8 cellular contexts compared by ENCODE assay signal in the genomic region with DNA sequence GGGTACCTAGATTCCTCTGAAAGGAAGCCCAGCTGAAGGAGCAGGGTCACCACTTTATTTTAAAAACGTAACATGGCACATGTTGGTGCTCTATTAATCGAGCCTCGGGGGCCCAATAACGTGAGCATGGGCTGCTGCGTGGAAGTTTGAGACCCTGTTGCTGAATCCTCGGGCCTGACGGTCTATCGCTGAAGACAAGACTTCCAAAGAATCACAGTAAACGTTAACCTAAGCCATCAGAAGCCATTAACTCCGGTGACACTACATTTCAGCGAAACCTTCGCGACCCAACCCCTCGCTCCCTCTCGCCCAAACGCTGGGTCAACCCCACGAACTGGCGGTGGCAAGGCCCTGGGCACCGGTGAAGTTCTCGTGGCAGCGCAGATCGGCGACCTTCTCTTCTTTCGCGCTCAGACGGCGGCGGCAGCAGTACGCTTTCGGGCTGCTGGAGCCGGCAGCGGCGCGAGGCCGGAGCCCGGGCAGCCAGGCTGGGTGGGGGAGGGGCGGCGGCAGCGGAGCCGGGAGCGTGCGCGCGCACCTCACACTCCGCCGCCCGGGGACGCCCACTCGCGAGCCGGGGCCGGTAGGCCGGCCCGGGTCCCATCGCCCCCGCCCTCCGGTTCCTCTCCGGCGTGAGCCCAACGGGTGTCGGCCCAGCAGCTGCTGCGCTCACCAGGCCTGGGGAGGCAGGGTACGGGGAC. TPM values are rescaled to one million over a fixed set of nuclear protein-coding genes. Genes with fewer than 3 reads are reported as not detected.
A peak's percentile ranks its signal among the peaks of the same experiment; 100 is the strongest.
DNase-seq lines count a peak whose midpoint lies in the region; ATAC-seq and TF ChIP-seq lines count a peak whose summit lies in the region.

No MANE protein-coding gene starts in this region.

- peaks cover 13% of the 10 kb centered on the region for H3K36me3 Mint-ChIP-seq in activated CD8-positive, alpha-beta T cell treated with anti-CD3 and anti-CD28 coated beads, Interleukin-2, amount 10 ng/mL, durations not matched to agents 7 days and 5 days (ENCODE audit: low read depth)

- peak; percentile 22 for ATAC-seq in GM18870 (IDR thresholded peaks at IDR 0.05; ENCODE audit: unreplicated experiment)
- peak; percentile 28 for ATAC-seq in HG03103 (IDR thresholded peaks at IDR 0.05; ENCODE audit: low read depth, unreplicated experiment)
- ATAC-seq in activated CD8-positive, alpha-beta T cell treated with anti-CD3 and anti-CD28 coated beads, Interleukin-2, amount 10 ng/mL, durations not matched to agents 7 days and 5 days: peak; percentile 71

- peak overlapping the region; percentile 96 for H3K4me3 Mint-ChIP-seq in activated CD8-positive, alpha-beta T cell treated with anti-CD3 and anti-CD28 coated beads, Interleukin-2, amount 10 ng/mL, durations not matched to agents 7 days and 5 days

- CTCF ChIA-PET in activated CD8-positive, alpha-beta T cell treated with anti-CD3 and anti-CD28 coated beads, Interleukin-2, amount 10 ng/mL, durations not matched to agents 7 days and 5 days (lab: Charles Lee): interaction anchor here (1.2 to 1.5 kb wide), 3 partner anchors 19 to 168 kb away, joined by 3 to 5 read pairs (median 3); no protein-coding TSS in a partner anchor

- H3K27ac Mint-ChIP-seq in activated CD8-positive, alpha-beta T cell treated with anti-CD3 and anti-CD28 coated beads, Interleukin-2, amount 10 ng/mL, durations not matched to agents 7 days and 5 days: peak overlapping the region; percentile 97

- POLR2A ChIA-PET in activated CD8-positive, alpha-beta T cell treated with anti-CD3 and anti-CD28 coated beads, Interleukin-2, amount 10 ng/mL, durations not matched to agents 7 days and 5 days (lab: Charles Lee): interaction anchor here (0.5 to 1.3 kb wide), 5 partner anchors 8 to 424 kb away, joined by 3 to 7 read pairs (median 4); no protein-coding TSS in a partner anchor

- H3K9me3 Mint-ChIP-seq in activated CD8-positive, alpha-beta T cell treated with anti-CD3 and anti-CD28 coated beads, Interleukin-2, amount 10 ng/mL, durations not matched to agents 7 days and 5 days (ENCODE audit: insufficient read depth): no peaks in the 10 kb centered on the region

- H3K27me3 Mint-ChIP-seq in activated CD8-positive, alpha-beta T cell treated with anti-CD3 and anti-CD28 coated beads, Interleukin-2, amount 10 ng/mL, durations not matched to agents 7 days and 5 days (ENCODE audit: low read depth): no peaks in the 10 kb centered on the region

- peaks cover 42% of the 10 kb centered on the region for H3K4me1 Mint-ChIP-seq in activated CD8-positive, alpha-beta T cell treated with anti-CD3 and anti-CD28 coated beads, Interleukin-2, amount 10 ng/mL, durations not matched to agents 7 days and 5 days (ENCODE audit: low read depth)

- DNase-seq in AG09319 (ENCODE audit: extremely low read depth, low read depth): peak; percentile 45
- DNase-seq in NCI-H460 (ENCODE audit: extremely low read depth, low read depth): peak; percentile 61
- peak; percentile 83 for DNase-seq in activated CD8-positive, alpha-beta T cell treated with anti-CD3 and anti-CD28 coated beads, Interleukin-2, amount 10 ng/mL, durations not matched to agents 7 days and 5 days
- DNase-seq in effector CD4-positive, alpha-beta T cell: peak; percentile 75
- peak; percentile 79 for DNase-seq in medulla oblongata (ENCODE audit: extremely low spot score)
- DNase-seq in stimulated activated CD4-positive, alpha-beta T cell treated with anti-CD3 and anti-CD28 coated beads, TNF-alpha, amount 100 ng/mL, for 4 hours (ENCODE audit: low read depth in 3 of 3): peak; percentile 66 to 81 (median 67)

- TF ChIP-seq CTCF in AG09319 (IDR thresholded peaks at IDR 0.05; ENCODE audit: low read depth, low read length): no peak

RNA-seq across cellular contexts. Expression of gene MAN1A2, which starts 0.8 kb away (rescaled TPM):
- total RNA-seq in NCI-H460 (2014; rRNA removed; shearing (Covaris generic)): 23.7 and 24.3 TPM in 2 replicates
- 10.4 and 12.1 TPM in 2 replicates for polyA plus RNA-seq in NCI-H460 (2014; cell fraction: nucleus; rRNA removed)
- total RNA-seq in activated CD8-positive, alpha-beta T cell treated with anti-CD3 and anti-CD28 coated beads, Interleukin-2, amount 10 ng/mL, durations not matched to agents 7 days and 5 days: 10 to 100 TPM; 32.8 to 33.2 TPM

Comparison
In these comparisons a context has a peak if more than half of its experiments do, and no peak if none do; other contexts are left out.
1. Peak in every context shown above with its lines: DNase-seq and ATAC-seq.